20 cellular contexts compared by ENCODE assay signal in the genomic region with DNA sequence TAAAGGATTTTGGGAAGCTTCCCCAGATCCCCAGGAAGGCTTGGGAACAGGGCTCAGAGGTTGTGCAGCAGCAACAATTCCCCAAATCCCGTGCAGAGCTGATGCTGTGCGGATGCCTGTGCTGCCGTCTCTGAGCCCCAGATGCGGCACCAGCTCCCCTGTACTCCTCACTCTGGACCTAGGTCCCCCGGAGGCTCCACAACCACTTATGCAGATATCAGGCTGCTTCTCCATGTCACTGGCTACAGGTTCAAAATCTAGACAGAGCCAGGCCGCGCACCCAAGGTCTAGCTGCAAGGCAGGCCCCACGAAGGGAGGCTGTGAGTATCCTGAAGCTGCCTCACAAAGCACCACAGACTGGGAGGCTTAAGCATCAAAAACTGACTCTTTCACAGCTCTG.
DNase-seq lines count a peak whose midpoint lies in the region; ATAC-seq and TF ChIP-seq lines count a peak whose summit lies in the region.
"Had no signal": no experiment of that assay in that cellular context is flagged by ENCODE, and none has a peak within 500 bp of the region (broad histone marks: within the 10 kb centered on the region; RNA-seq: fewer than 3 reads in every experiment).

No MANE protein-coding gene starts in this region.

- H3K36me3 Mint-ChIP-seq in T-helper 2 cell treated with Interferon-gamma antibody and Interleukin-4, amounts not matched to agents 5 μg/mL and 100 μg/mL, for 36 hours (ENCODE audit: low read depth), result peaks cover 15% of the 10 kb centered on the region
- H3K36me3 Mint-ChIP-seq in CD4-positive, alpha-beta T cell (ENCODE audit: low read depth), result peaks cover 50% of the 10 kb centered on the region
- H3K36me3 Mint-ChIP-seq in dendritic cell treated with granulocyte-macrophage colony-stimulating factor and Interleukin-4, amounts not matched to agents 40 ng/mL and 50 ng/mL, for 4 days (ENCODE audit: low read depth), result no peaks in the 10 kb centered on the region

- H3K27ac ChIP-seq in CD4-positive, alpha-beta T cell (ENCODE audit: low read depth, low read length), result no peak overlapping the region

- peak overlapping the region; percentile 71 for H3K4me3 Mint-ChIP-seq in T-helper 2 cell treated with Interferon-gamma antibody and Interleukin-4, amounts not matched to agents 5 μg/mL and 100 μg/mL, for 36 hours
- H3K4me3 Mint-ChIP-seq in CD4-positive, alpha-beta T cell, result no peak overlapping the region
- H3K4me3 Mint-ChIP-seq in dendritic cell treated with granulocyte-macrophage colony-stimulating factor and Interleukin-4, amounts not matched to agents 40 ng/mL and 50 ng/mL, for 4 days, result no peak overlapping the region
- H3K4me3 Mint-ChIP-seq: activated B cell treated with CpG ODN at 0.5 μM for 24 hours; activated naive CD4-positive, alpha-beta T cell treated with anti-CD3 and anti-CD28 coated beads, Interleukin-2, amount 10 ng/mL, durations not matched to agents 7 days and 5 days had no signal

- intact Hi-C loops in CD4-positive, alpha-beta T cell (cut with DNase I, micrococcal nuclease), result no loop called here
- intact Hi-C loops in dendritic cell treated with granulocyte-macrophage colony-stimulating factor and Interleukin-4, amounts not matched to agents 40 ng/mL and 50 ng/mL, for 4 days (cut with micrococcal nuclease), result no loop called here

- H3K27me3 ChIP-seq in CD4-positive, alpha-beta T cell (ENCODE audit: control insufficient read depth, insufficient read depth, low read length), result no peaks in the 10 kb centered on the region
- no peaks in the 10 kb centered on the region for H3K27me3 ChIP-seq in mucosa of stomach (ENCODE audit: control insufficient read depth, insufficient read depth, low read length)

- POLR2A ChIA-PET in CD4-positive, alpha-beta T cell (lab: Charles Lee), result interaction anchor here (1.0 to 2.0 kb wide), 2 partner anchors 81 to 221 kb away, joined by 3 to 4 read pairs; partner anchors contain the start of genes PDE9A and SLC37A1

- TF ChIP-seq CTCF in CD4-positive, alpha-beta T cell (IDR thresholded peaks at IDR 0.05), result no peak

- ATAC-seq in CD4-positive, alpha-beta T cell (ENCODE audit: poor library complexity), result no peak
- no peak for ATAC-seq in HG02763 (IDR thresholded peaks at IDR 0.05; ENCODE audit: unreplicated experiment)

- no peak overlapping the region for H3K27ac Mint-ChIP-seq in T-helper 2 cell treated with Interferon-gamma antibody and Interleukin-4, amounts not matched to agents 5 μg/mL and 100 μg/mL, for 36 hours
- H3K27ac Mint-ChIP-seq in CD4-positive, alpha-beta T cell, result peak overlapping the region; percentile 97
- peak overlapping the region; percentile 39 for H3K27ac Mint-ChIP-seq in dendritic cell treated with granulocyte-macrophage colony-stimulating factor and Interleukin-4, amounts not matched to agents 40 ng/mL and 50 ng/mL, for 4 days
- H3K27ac Mint-ChIP-seq: activated B cell treated with CpG ODN at 0.5 μM for 24 hours had no signal

- H3K36me3 ChIP-seq in mucosa of stomach (ENCODE audit: control insufficient read depth, insufficient read depth, low read length), result no peaks in the 10 kb centered on the region
- H3K36me3 ChIP-seq: prostate gland had no signal

- H3K9me3 Mint-ChIP-seq in T-helper 2 cell treated with Interferon-gamma antibody and Interleukin-4, amounts not matched to agents 5 μg/mL and 100 μg/mL, for 36 hours, result no peaks in the 10 kb centered on the region
- no peaks in the 10 kb centered on the region for H3K9me3 Mint-ChIP-seq in CD4-positive, alpha-beta T cell
- no peaks in the 10 kb centered on the region for H3K9me3 Mint-ChIP-seq in dendritic cell treated with granulocyte-macrophage colony-stimulating factor and Interleukin-4, amounts not matched to agents 40 ng/mL and 50 ng/mL, for 4 days
- H3K9me3 Mint-ChIP-seq: activated B cell treated with CpG ODN at 0.5 μM for 24 hours; activated naive CD4-positive, alpha-beta T cell treated with anti-CD3 and anti-CD28 coated beads, Interleukin-2, amount 10 ng/mL, durations not matched to agents 7 days and 5 days; activated T-cell treated with anti-CD3 and anti-CD28 coated beads, Interleukin-2, amount 50 U/mL, for 72 hours had no signal

- H3K4me1 Mint-ChIP-seq in T-helper 2 cell treated with Interferon-gamma antibody and Interleukin-4, amounts not matched to agents 5 μg/mL and 100 μg/mL, for 36 hours (ENCODE audit: low read depth), result peaks cover 35% of the 10 kb centered on the region
- H3K4me1 Mint-ChIP-seq in CD4-positive, alpha-beta T cell (ENCODE audit: low read depth), result peaks cover 59% of the 10 kb centered on the region
- peaks cover 56% of the 10 kb centered on the region for H3K4me1 Mint-ChIP-seq in dendritic cell treated with granulocyte-macrophage colony-stimulating factor and Interleukin-4, amounts not matched to agents 40 ng/mL and 50 ng/mL, for 4 days (ENCODE audit: low read depth)

- no peaks in the 10 kb centered on the region for H3K27me3 Mint-ChIP-seq in T-helper 2 cell treated with Interferon-gamma antibody and Interleukin-4, amounts not matched to agents 5 μg/mL and 100 μg/mL, for 36 hours (ENCODE audit: low read depth)
- H3K27me3 Mint-ChIP-seq in CD4-positive, alpha-beta T cell, result no peaks in the 10 kb centered on the region
- no peaks in the 10 kb centered on the region for H3K27me3 Mint-ChIP-seq in dendritic cell treated with granulocyte-macrophage colony-stimulating factor and Interleukin-4, amounts not matched to agents 40 ng/mL and 50 ng/mL, for 4 days
- H3K27me3 Mint-ChIP-seq: activated naive CD4-positive, alpha-beta T cell treated with anti-CD3 and anti-CD28 coated beads, Interleukin-2, amount 10 ng/mL, durations not matched to agents 7 days and 5 days had no signal

- peaks cover 45% of the 10 kb centered on the region for H3K4me1 ChIP-seq in mucosa of stomach (ENCODE audit: control insufficient read depth, insufficient read depth, low read length)

- no peak overlapping the region for H3K4me3 ChIP-seq in mucosa of stomach (ENCODE audit: low read length)
- H3K4me3 ChIP-seq: prostate gland had no signal

- no peak for DNase-seq in T-helper 2 cell treated with Interferon-gamma antibody and Interleukin-4, amounts not matched to agents 5 μg/mL and 100 μg/mL, for 36 hours (ENCODE audit: low spot score)
- no peak for DNase-seq in T-helper 2 cell
- DNase-seq in CD4-positive, alpha-beta T cell, result no peak
- DNase-seq in NCI-H526 treated with DMSO at 0.1 percent for 48 hours (lab: John Stamatoyannopoulos, UW), result no peak
- no peak for DNase-seq in NCI-H2227 treated with DMSO at 0.1 percent for 48 hours (lab: John Stamatoyannopoulos, UW)
- DNase-seq: activated B cell treated with CpG ODN at 0.5 μM for 24 hours; activated T-cell treated with anti-CD3 and anti-CD28 coated beads, Interleukin-2, amount 50 U/mL, for 72 hours; anterior cingulate cortex; Calu3; dermis blood vessel endothelial cell; mammary epithelial cell; NCI-H1694; NCI-H2171 treated with DMSO at 0.1 percent for 48 hours; T1000; trophoblast cell had no signal

- H3K9me3 ChIP-seq in CD4-positive, alpha-beta T cell (ENCODE audit: control insufficient read depth, low read length), result no peaks in the 10 kb centered on the region
- no peaks in the 10 kb centered on the region for H3K9me3 ChIP-seq in mucosa of stomach (ENCODE audit: control insufficient read depth, low read length)
- H3K9me3 ChIP-seq: prostate gland had no signal

- CTCF ChIA-PET in CD4-positive, alpha-beta T cell (lab: Charles Lee), result no interaction called here

- H3K9ac ChIP-seq in mucosa of stomach (ENCODE audit: low read length), result peak overlapping the region; percentile 20
